Comparison of ENCODE assay signal across 12 cellular contexts in the genomic region with DNA sequence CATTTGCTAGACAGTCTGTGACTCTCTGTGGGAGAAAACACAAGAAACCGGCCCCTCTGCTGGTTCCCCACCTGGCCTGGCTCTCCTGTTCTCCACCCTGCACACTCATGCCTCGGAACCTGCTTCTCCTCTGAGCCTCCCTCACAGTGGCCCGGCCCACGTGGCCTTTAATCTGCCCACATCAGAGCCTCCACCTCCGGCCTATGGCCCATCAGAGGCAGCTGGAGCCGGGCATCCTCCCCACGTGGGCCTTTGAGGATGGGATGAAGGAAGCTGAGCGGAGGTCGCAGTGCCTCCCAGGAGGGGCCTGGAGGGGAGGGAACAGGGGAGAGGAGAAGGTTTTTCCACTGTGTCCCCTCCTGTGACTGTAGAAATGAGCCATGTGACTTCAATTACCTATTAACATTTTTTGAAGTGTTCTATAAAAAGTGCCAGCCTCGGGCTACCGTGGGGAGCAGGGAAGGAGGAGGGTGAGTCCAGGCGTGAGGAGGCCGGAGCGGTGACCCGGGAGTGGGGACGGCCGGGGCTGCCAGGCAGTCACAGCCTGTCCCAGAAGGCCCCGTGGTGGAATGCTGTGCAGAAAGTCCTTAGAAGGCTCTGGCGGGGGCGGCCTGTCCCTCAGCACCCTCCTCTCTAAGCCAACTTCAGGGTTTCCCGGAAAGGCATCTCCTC. TPM values are rescaled to one million over a fixed set of nuclear protein-coding genes. Genes with fewer than 3 reads are reported as not detected.
DNase-seq lines count a peak whose midpoint lies in the region; ATAC-seq and TF ChIP-seq lines count a peak whose summit lies in the region.
"Had no signal": no experiment of that assay in that cellular context is flagged by ENCODE, and none has a peak within 500 bp of the region (broad histone marks: within the 10 kb centered on the region; RNA-seq: fewer than 3 reads in every experiment).

No MANE protein-coding gene starts in this region.

- peaks cover 0 to 28% (median 0%) of the 10 kb centered on the region in 11 experiments; a peak in 9 of 22 replicates for H3K27me3 ChIP-seq in BLaER1 treated with 17β-estradiol and CSF1 and Interleukin-3, amounts not matched to agents 10 nM and 100 nM
- H3K27me3 ChIP-seq in SK-N-SH (ENCODE audit: insufficient read depth) = no peaks in the 10 kb centered on the region

- POLR2A ChIA-PET in SK-N-SH (lab: Yijun Ruan, JAX) = no interaction called here

- H3K27ac ChIP-seq in BLaER1 treated with 17β-estradiol and CSF1 and Interleukin-3, amounts not matched to agents 10 nM and 100 nM = peak overlapping the region in 3 of 11 experiments; percentile 7 to 51 (median 50); a peak in 5 of 22 replicates
- H3K27ac ChIP-seq in SK-N-SH (ENCODE audit: low read depth in 2 of 2, low read length in 1 of 2) = no peak overlapping the region; a peak in 2 of 4 replicates

- no peak for TF ChIP-seq CTCF in SK-N-SH (IDR thresholded peaks at IDR 0.05)

- no peaks in the 10 kb centered on the region for H3K79me2 ChIP-seq in SK-N-SH (ENCODE audit: insufficient read depth)

- TF ChIP-seq EP300 in SK-N-SH (IDR thresholded peaks at IDR 0.05; ENCODE audit: borderline replicate concordance in 1 of 2, low read depth in 1 of 2, low read length in 1 of 2) = no peak

- 71% methylated on average over 20 of the region's 21 CpGs for WGBS in SK-N-SH (ENCODE audit: low lambda C conversion rate)

- peaks cover 18 to 71% (median 51%) of the 10 kb centered on the region in 10 experiments; a peak in 19 of 20 replicates for H3K4me1 ChIP-seq in BLaER1 treated with 17β-estradiol and CSF1 and Interleukin-3, amounts not matched to agents 10 nM and 100 nM
- H3K4me1 ChIP-seq in SK-N-SH (ENCODE audit: control insufficient read depth in 1 of 2, insufficient read depth in 2 of 2, low read depth in 1 of 2, low read length in 1 of 2) = peaks cover 0 to 13% of the 10 kb centered on the region in 2 experiments; a peak in 1 of 4 replicates
- H3K4me1 ChIP-seq: HAP-1 had no signal

- peak overlapping the region in 5 of 11 experiments; percentile 13 to 60 (median 48); a peak in 8 of 22 replicates for H3K9ac ChIP-seq in BLaER1 treated with 17β-estradiol and CSF1 and Interleukin-3, amounts not matched to agents 10 nM and 100 nM
- no peak overlapping the region for H3K9ac ChIP-seq in SK-N-SH

- peaks cover 0 to 3% (median 0%) of the 10 kb centered on the region in 11 experiments; a peak in 2 of 22 replicates for H3K9me3 ChIP-seq in BLaER1 treated with 17β-estradiol and CSF1 and Interleukin-3, amounts not matched to agents 10 nM and 100 nM (replicated peaks in 1 of 11)
- H3K9me3 ChIP-seq in SK-N-SH = no peaks in the 10 kb centered on the region
- H3K9me3 ChIP-seq: HAP-1 had no signal

- DNase-seq in SK-N-SH = peak; percentile 67
- no peak for DNase-seq in left ventricle myocardium superior
- peak; percentile 64 for DNase-seq in renal cortical epithelial cell (ENCODE audit: low read depth)
- no peak for DNase-seq in stimulated activated CD4-positive, alpha-beta T cell treated with anti-CD3 and anti-CD28 coated beads, Interleukin-1b, Interleukin-23, amount 100 ng/mL, for 48 hours
- no peak for DNase-seq in NCI-H1048 (lab: John Stamatoyannopoulos, UW)
- DNase-seq: activated CD8-positive, alpha-beta T cell treated with anti-CD3 and anti-CD28 coated beads, Interleukin-2, amount 10 ng/mL, durations not matched to agents 7 days and 5 days; activated naive CD4-positive, alpha-beta T cell; stimulated activated CD4-positive, alpha-beta T cell treated with anti-CD3 and anti-CD28 coated beads, Interleukin-12 subunit alpha, Interleukin-12 subunit beta, amount 100 ng/mL, for 4 hours had no signal

- no peak overlapping the region for H3K4me3 ChIP-seq in BLaER1 treated with 17β-estradiol and CSF1 and Interleukin-3, amounts not matched to agents 10 nM and 100 nM
- no peak overlapping the region for H3K4me3 ChIP-seq in SK-N-SH (ENCODE audit: low read depth in 2 of 2, low read length in 1 of 2)
- H3K4me3 ChIP-seq: HAP-1 had no signal

- CTCF ChIA-PET in SK-N-SH (lab: Yijun Ruan, JAX) = interaction anchor here (1.5 kb wide), 1 partner anchor 27 kb away, joined by 6 read pairs; no protein-coding TSS in a partner anchor

- no peaks in the 10 kb centered on the region for H3F3A ChIP-seq in SK-N-SH (replicated peaks; ENCODE audit: insufficient read depth)

- H2AFZ ChIP-seq in SK-N-SH (ENCODE audit: low read depth) = peak overlapping the region; percentile 16; the same call in 1 of the 2 replicates

- H4K20me1 ChIP-seq in BLaER1 treated with 17β-estradiol and CSF1 and Interleukin-3, amounts not matched to agents 10 nM and 100 nM = no peaks in the 10 kb centered on the region
- H4K20me1 ChIP-seq in SK-N-SH (ENCODE audit: insufficient read depth) = no peaks in the 10 kb centered on the region

- intact Hi-C loops in left ventricle myocardium superior (cut with micrococcal nuclease) = no loop called here

- ATAC-seq in left ventricle myocardium superior (peak; percentile 60), GM18502 (IDR thresholded peaks at IDR 0.05; ENCODE audit: poor library complexity, unreplicated experiment) (no peak), GM19324 (IDR thresholded peaks at IDR 0.05; ENCODE audit: low FRiP score, unreplicated experiment) (no peak)
- ATAC-seq: activated CD8-positive, alpha-beta T cell treated with anti-CD3 and anti-CD28 coated beads, Interleukin-2, amount 10 ng/mL, durations not matched to agents 7 days and 5 days had no signal

- peak overlapping the region; percentile 23 to 90 (median 76) for H3K4me2 ChIP-seq in BLaER1 treated with 17β-estradiol and CSF1 and Interleukin-3, amounts not matched to agents 10 nM and 100 nM
- H3K4me2 ChIP-seq in SK-N-SH = no peak overlapping the region

- no peak for TF ChIP-seq RAD21 in SK-N-SH (IDR thresholded peaks at IDR 0.05; ENCODE audit: low read length)

- H3K36me3 ChIP-seq in BLaER1 treated with 17β-estradiol and CSF1 and Interleukin-3, amounts not matched to agents 10 nM and 100 nM = no peaks in the 10 kb centered on the region
- H3K36me3 ChIP-seq in SK-N-SH (replicated peaks in 1 of 2; ENCODE audit: control insufficient read depth in 1 of 2, insufficient read depth in 2 of 2, low read length in 1 of 2) = no peaks in the 10 kb centered on the region
- H3K36me3 ChIP-seq: HAP-1 had no signal

- H3K9me2 ChIP-seq in SK-N-SH = no peaks in the 10 kb centered on the region

TF ChIP-seq in SK-N-SH, 30 proteins besides CTCF, POLR2A, EP300 and RAD21 (continues in another document):
- no peak for TF ChIP-seq SIN3A (IDR thresholded peaks at IDR 0.05; ENCODE audit: borderline replicate concordance, low read depth, low read length)
- TF ChIP-seq RXRA (IDR thresholded peaks at IDR 0.05; ENCODE audit: borderline replicate concordance, low read depth) = no peak
- TF ChIP-seq JUND (IDR thresholded peaks at IDR 0.05) = no peak
- no peak for TF ChIP-seq MXI1 (IDR thresholded peaks at IDR 0.05; ENCODE audit: low read depth, low read length)
- no peak for TF ChIP-seq NFIC (IDR thresholded peaks at IDR 0.05; ENCODE audit: borderline replicate concordance)
- TF ChIP-seq, protein P1, sequence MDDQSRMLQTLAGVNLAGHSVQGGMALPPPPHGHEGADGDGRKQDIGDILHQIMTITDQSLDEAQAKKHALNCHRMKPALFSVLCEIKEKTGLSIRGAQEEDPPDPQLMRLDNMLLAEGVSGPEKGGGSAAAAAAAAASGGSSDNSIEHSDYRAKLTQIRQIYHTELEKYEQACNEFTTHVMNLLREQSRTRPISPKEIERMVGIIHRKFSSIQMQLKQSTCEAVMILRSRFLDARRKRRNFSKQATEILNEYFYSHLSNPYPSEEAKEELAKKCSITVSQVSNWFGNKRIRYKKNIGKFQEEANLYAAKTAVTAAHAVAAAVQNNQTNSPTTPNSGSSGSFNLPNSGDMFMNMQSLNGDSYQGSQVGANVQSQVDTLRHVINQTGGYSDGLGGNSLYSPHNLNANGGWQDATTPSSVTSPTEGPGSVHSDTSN (IDR thresholded peaks at IDR 0.05) = no peak
- TF ChIP-seq TEAD4 (IDR thresholded peaks at IDR 0.05; ENCODE audit: borderline replicate concordance, insufficient read depth) = no peak
- TF ChIP-seq, protein P2, sequence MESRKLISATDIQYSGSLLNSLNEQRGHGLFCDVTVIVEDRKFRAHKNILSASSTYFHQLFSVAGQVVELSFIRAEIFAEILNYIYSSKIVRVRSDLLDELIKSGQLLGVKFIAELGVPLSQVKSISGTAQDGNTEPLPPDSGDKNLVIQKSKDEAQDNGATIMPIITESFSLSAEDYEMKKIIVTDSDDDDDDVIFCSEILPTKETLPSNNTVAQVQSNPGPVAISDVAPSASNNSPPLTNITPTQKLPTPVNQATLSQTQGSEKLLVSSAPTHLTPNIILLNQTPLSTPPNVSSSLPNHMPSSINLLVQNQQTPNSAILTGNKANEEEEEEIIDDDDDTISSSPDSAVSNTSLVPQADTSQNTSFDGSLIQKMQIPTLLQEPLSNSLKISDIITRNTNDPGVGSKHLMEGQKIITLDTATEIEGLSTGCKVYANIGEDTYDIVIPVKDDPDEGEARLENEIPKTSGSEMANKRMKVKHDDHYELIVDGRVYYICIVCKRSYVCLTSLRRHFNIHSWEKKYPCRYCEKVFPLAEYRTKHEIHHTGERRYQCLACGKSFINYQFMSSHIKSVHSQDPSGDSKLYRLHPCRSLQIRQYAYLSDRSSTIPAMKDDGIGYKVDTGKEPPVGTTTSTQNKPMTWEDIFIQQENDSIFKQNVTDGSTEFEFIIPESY (IDR thresholded peaks at IDR 0.05; ENCODE audit: borderline replicate concordance, low read depth) = no peak
- TF ChIP-seq FOXJ3 (CRISPR knock-in tag; IDR thresholded peaks at IDR 0.05) = no peak
- TF ChIP-seq, protein P3, sequence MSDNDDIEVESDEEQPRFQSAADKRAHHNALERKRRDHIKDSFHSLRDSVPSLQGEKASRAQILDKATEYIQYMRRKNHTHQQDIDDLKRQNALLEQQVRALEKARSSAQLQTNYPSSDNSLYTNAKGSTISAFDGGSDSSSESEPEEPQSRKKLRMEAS (IDR thresholded peaks at IDR 0.05; ENCODE audit: low read depth) = no peak
- no peak for TF ChIP-seq FOSL2 (IDR thresholded peaks at IDR 0.05; ENCODE audit: borderline replicate concordance, low read depth)
- no peak for TF ChIP-seq FOXM1 (IDR thresholded peaks at IDR 0.05; ENCODE audit: low read depth)

RNA-seq across cellular contexts. Expression of a gene that starts 24.6 kb away (rescaled TPM):
- polyA plus RNA-seq in SK-N-SH (2012; rRNA removed) = 76.7 and 80.4 TPM in 2 replicates
- polyA plus RNA-seq in SK-N-SH (2012; cell fraction: cytosol; rRNA removed) = 38.6 and 52.9 TPM in 2 replicates
- 59.2 and 69.9 TPM in 2 replicates for polyA plus RNA-seq in SK-N-SH (2012; cell fraction: nucleus; rRNA removed)
- total RNA-seq in left ventricle myocardium superior (6.9 TPM), renal cortical epithelial cell (75.0 and 92.7 TPM in 2 replicates)

RNA-seq across cellular contexts. Expression of a gene that starts 37.6 kb away (rescaled TPM):
- polyA plus RNA-seq in SK-N-SH (2012; rRNA removed) = 380 and 565 TPM in 2 replicates
- polyA plus RNA-seq in SK-N-SH (2012; cell fraction: cytosol; rRNA removed) = 343 and 389 TPM in 2 replicates
- polyA plus RNA-seq in SK-N-SH (2012; cell fraction: nucleus; rRNA removed) = 163 and 226 TPM in 2 replicates
- total RNA-seq in left ventricle myocardium superior (85.2 TPM), renal cortical epithelial cell (117 and 122 TPM in 2 replicates)

RNA-seq across cellular contexts. Expression of a gene that starts 47.8 kb away (rescaled TPM):
- polyA plus RNA-seq in SK-N-SH (2012; rRNA removed) = 19.7 and 25.1 TPM in 2 replicates
- polyA plus RNA-seq in SK-N-SH (2012; cell fraction: cytosol; rRNA removed) = 16.2 and 21.9 TPM in 2 replicates
- 21.0 and 26.2 TPM in 2 replicates for polyA plus RNA-seq in SK-N-SH (2012; cell fraction: nucleus; rRNA removed)
- total RNA-seq in left ventricle myocardium superior (69.7 TPM), renal cortical epithelial cell (19.6 and 104 TPM in 2 replicates)

Comparison
In these comparisons a context has a peak if more than half of its experiments do, and no peak if none do; other contexts are left out.
1. DNase-seq: peak in SK-N-SH (single experiment) and renal cortical epithelial cell (single experiment); none in left ventricle myocardium superior (single experiment), stimulated activated CD4-positive, alpha-beta T cell treated with anti-CD3 and anti-CD28 coated beads, Interleukin-1b, Interleukin-23, amount 100 ng/mL, for 48 hours (single experiment) and NCI-H1048 (single experiment).